32 cellular contexts compared by ENCODE assay signal in the genomic region with DNA sequence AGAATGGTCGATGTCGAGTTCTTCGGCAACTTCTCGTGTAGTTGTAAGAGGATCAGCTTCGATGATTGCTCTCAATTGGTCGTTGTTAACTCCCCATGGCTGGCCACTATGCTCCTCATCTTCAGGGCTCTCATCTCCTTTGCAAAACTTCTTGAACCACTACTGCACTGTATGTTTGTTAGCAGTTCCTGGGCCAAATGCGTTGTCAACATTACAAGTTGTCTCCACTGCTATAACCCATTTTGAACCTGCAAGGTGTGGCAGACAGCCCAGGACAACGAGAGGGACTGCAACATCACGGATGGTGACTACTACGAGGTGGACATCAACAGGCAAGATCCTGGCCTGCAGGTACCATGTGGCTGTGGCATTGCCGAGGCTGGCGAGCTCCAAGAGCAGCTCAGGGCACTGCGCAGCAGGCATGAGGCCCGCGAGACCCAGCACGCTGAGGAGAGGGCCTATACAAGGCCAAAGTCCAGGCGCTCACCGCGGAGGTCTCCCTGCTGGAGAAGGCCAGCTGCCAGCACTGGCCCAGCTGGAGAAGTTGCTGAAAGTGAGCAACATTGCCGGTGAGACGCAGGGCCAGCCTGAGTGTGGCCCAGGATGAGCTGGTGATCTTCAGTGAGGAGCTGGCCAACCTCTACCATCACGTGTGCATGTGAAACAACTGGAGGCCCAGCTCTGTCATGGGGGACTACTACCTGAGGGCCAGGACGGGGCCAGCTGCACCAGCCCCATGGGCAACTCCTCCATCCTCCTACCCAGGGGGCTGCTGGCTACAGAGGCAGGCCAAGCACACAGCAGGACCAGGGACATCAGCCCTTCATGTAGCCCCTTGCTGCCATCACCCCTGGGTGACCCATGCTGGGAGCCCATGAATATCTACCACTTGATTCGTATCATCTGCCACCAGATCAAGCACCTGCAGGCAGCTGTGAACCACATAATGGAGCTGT.
"Had no signal": no experiment of that assay in that cellular context is flagged by ENCODE, and none has a peak within 500 bp of the region (broad histone marks: within the 10 kb centered on the region; RNA-seq: fewer than 3 reads in every experiment).

No MANE protein-coding gene starts in this region.

- H3K27ac ChIP-seq: adrenal gland, body of pancreas, cardiac muscle cell, gastrocnemius medialis, left ventricle myocardium inferior, neutrophil, ovary, prostate gland, thoracic aorta, vagina, WERI-Rb-1 had no signal

- H3K4me1 Mint-ChIP-seq: activated CD4-positive, alpha-beta memory T cell treated with anti-CD3 and anti-CD28 coated beads, Interleukin-2, amount 10 ng/mL, durations not matched to agents 7 days and 5 days; activated CD4-positive, alpha-beta T cell treated with anti-CD3 and anti-CD28 coated beads, Interleukin-2, amount 10 ng/mL, durations not matched to agents 7 days and 5 days; activated naive CD8-positive, alpha-beta T cell treated with anti-CD3 and anti-CD28 coated beads for 36 hours; nephron had no signal

- H3K36me3 ChIP-seq: adrenal gland, cardiac muscle cell, gastrocnemius medialis, left ventricle myocardium inferior, neutrophil, ovary, prostate gland, thoracic aorta, vagina, WERI-Rb-1 had no signal

- H3K9me3 ChIP-seq: adrenal gland, body of pancreas, gastrocnemius medialis, left ventricle myocardium inferior, neutrophil, ovary, prostate gland, thoracic aorta, vagina had no signal

- DNase-seq: activated CD4-positive, alpha-beta memory T cell treated with anti-CD3 and anti-CD28 coated beads, Interleukin-2, amount 10 ng/mL, durations not matched to agents 7 days and 5 days; activated CD4-positive, alpha-beta T cell treated with anti-CD3 and anti-CD28 coated beads for 1 hour; activated CD4-positive, alpha-beta T cell treated with anti-CD3 and anti-CD28 coated beads, Interleukin-2, amount 10 ng/mL, durations not matched to agents 7 days and 5 days; activated effector memory CD4-positive, alpha-beta T cell treated with anti-CD3 and anti-CD28 coated beads, Interleukin-2, amount 50 U/mL, for 16 hours; activated naive CD4-positive, alpha-beta T cell treated with anti-CD3 and anti-CD28 coated beads for 36 hours; activated naive CD8-positive, alpha-beta T cell treated with anti-CD3 and anti-CD28 coated beads for 36 hours; aorta; body of pancreas; cortex of kidney; effector memory CD8-positive, alpha-beta T cell; erythroblast; gastrocnemius medialis; glutamatergic neuron; left ventricle myocardium inferior; mesendoderm; ovary; stimulated activated CD4-positive, alpha-beta T cell treated with anti-CD3 and anti-CD28 coated beads, Interleukin-15, amount 100 ng/mL, for 24 hours; stimulated activated CD4-positive, alpha-beta T cell treated with anti-CD3 and anti-CD28 coated beads, Interleukin-2, amount 100 ng/mL, for 24 hours; stimulated activated naive CD4-positive, alpha-beta T cell treated with Interleukin-2 at 50 U/mL for 16 hours; T-helper 9 cell; trophoblast cell; WERI-Rb-1 had no signal

- H3K27ac Mint-ChIP-seq: activated CD4-positive, alpha-beta memory T cell treated with anti-CD3 and anti-CD28 coated beads, Interleukin-2, amount 10 ng/mL, durations not matched to agents 7 days and 5 days; activated CD4-positive, alpha-beta T cell treated with anti-CD3 and anti-CD28 coated beads, Interleukin-2, amount 10 ng/mL, durations not matched to agents 7 days and 5 days; activated naive CD4-positive, alpha-beta T cell treated with anti-CD3 and anti-CD28 coated beads for 36 hours; activated naive CD8-positive, alpha-beta T cell treated with anti-CD3 and anti-CD28 coated beads for 36 hours; effector memory CD8-positive, alpha-beta T cell; nephron; T-helper 1 cell treated with Interleukin-12 subunit alpha and Interleukin-12 subunit beta and Interleukin-4 antibody, amounts not matched to agents 30 μg/mL and 1 μg/mL, for 36 hours had no signal

- H3K27me3 ChIP-seq: adrenal gland, body of pancreas, cardiac muscle cell, gastrocnemius medialis, neutrophil, ovary, vagina had no signal

- H3K4me1 ChIP-seq: adrenal gland, body of pancreas, gastrocnemius medialis, left ventricle myocardium inferior, prostate gland, vagina had no signal

- H3K9me3 Mint-ChIP-seq: activated CD4-positive, alpha-beta memory T cell treated with anti-CD3 and anti-CD28 coated beads, Interleukin-2, amount 10 ng/mL, durations not matched to agents 7 days and 5 days; activated naive CD4-positive, alpha-beta T cell treated with anti-CD3 and anti-CD28 coated beads for 36 hours; activated naive CD8-positive, alpha-beta T cell treated with anti-CD3 and anti-CD28 coated beads for 36 hours; effector memory CD8-positive, alpha-beta T cell; nephron; T-helper 1 cell treated with Interleukin-12 subunit alpha and Interleukin-12 subunit beta and Interleukin-4 antibody, amounts not matched to agents 30 μg/mL and 1 μg/mL, for 36 hours had no signal

- H3K27me3 Mint-ChIP-seq: activated CD4-positive, alpha-beta memory T cell treated with anti-CD3 and anti-CD28 coated beads, Interleukin-2, amount 10 ng/mL, durations not matched to agents 7 days and 5 days; activated CD4-positive, alpha-beta T cell treated with anti-CD3 and anti-CD28 coated beads, Interleukin-2, amount 10 ng/mL, durations not matched to agents 7 days and 5 days; activated naive CD8-positive, alpha-beta T cell treated with anti-CD3 and anti-CD28 coated beads for 36 hours; effector memory CD8-positive, alpha-beta T cell had no signal

- H3K36me3 Mint-ChIP-seq: activated naive CD8-positive, alpha-beta T cell treated with anti-CD3 and anti-CD28 coated beads for 36 hours had no signal

- H3K4me3 Mint-ChIP-seq: activated CD4-positive, alpha-beta memory T cell treated with anti-CD3 and anti-CD28 coated beads, Interleukin-2, amount 10 ng/mL, durations not matched to agents 7 days and 5 days; activated CD4-positive, alpha-beta T cell treated with anti-CD3 and anti-CD28 coated beads, Interleukin-2, amount 10 ng/mL, durations not matched to agents 7 days and 5 days; activated naive CD4-positive, alpha-beta T cell treated with anti-CD3 and anti-CD28 coated beads for 36 hours; activated naive CD8-positive, alpha-beta T cell treated with anti-CD3 and anti-CD28 coated beads for 36 hours; effector memory CD8-positive, alpha-beta T cell; nephron; T-helper 1 cell treated with Interleukin-12 subunit alpha and Interleukin-12 subunit beta and Interleukin-4 antibody, amounts not matched to agents 30 μg/mL and 1 μg/mL, for 36 hours had no signal

- ATAC-seq: body of pancreas; effector memory CD8-positive, alpha-beta T cell; gastrocnemius medialis had no signal

- H3K4me3 ChIP-seq: adrenal gland, body of pancreas, cardiac muscle cell, gastrocnemius medialis, left ventricle myocardium inferior, lung, ovary, prostate gland, thoracic aorta, vagina had no signal

- FAIRE-seq: islet of Langerhans had no signal
